Comparison of ENCODE assay signal across 23 cellular contexts in the genomic region with DNA sequence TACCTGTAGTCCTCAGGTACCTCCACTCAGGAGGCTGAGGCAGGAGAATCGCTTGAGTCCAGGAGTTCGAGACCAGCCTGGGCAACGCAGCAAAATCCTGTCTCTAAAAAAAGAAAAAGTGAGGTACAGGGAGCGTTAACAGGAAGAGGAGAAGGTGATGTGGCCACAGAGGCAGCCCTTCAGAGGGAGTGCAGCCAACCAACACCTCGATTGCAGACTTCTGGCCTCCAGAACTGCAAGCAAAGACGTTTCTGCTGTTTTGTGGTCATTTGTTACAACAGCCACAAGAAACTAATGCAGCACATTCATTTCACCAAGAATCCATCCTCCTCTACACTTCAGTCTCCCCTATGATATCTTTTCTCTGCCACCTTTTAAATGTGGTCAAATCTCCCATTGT.
DNase-seq lines count a peak whose midpoint lies in the region; ATAC-seq and TF ChIP-seq lines count a peak whose summit lies in the region.
"Had no signal": no experiment of that assay in that cellular context is flagged by ENCODE, and none has a peak within 500 bp of the region (broad histone marks: within the 10 kb centered on the region; RNA-seq: fewer than 3 reads in every experiment).

No MANE protein-coding gene starts in this region.

- H3K9me3 Mint-ChIP-seq in activated naive CD8-positive, alpha-beta T cell treated with anti-CD3 and anti-CD28 coated beads, Interleukin-2, amount 10 ng/mL, durations not matched to agents 7 days and 5 days, result no peaks in the 10 kb centered on the region
- H3K9me3 Mint-ChIP-seq in activated naive CD8-positive, alpha-beta T cell treated with anti-CD3 and anti-CD28 coated beads for 36 hours, result no peaks in the 10 kb centered on the region
- H3K9me3 Mint-ChIP-seq in immature natural killer cell, result no peaks in the 10 kb centered on the region
- H3K9me3 Mint-ChIP-seq: GM23338 had no signal

- peak overlapping the region; percentile 10 for H3K4me3 ChIP-seq in NB4 (ENCODE audit: low read depth, low read length)
- H3K4me3 ChIP-seq: GM23338, SK-N-MC had no signal

- no peak for TF ChIP-seq CTCF in NB4 (IDR thresholded peaks at IDR 0.05; ENCODE audit: low read depth, low read length)

- DNase-seq in activated naive CD8-positive, alpha-beta T cell treated with anti-CD3 and anti-CD28 coated beads, Interleukin-2, amount 10 ng/mL, durations not matched to agents 7 days and 5 days, result no peak
- no peak for DNase-seq in activated naive CD8-positive, alpha-beta T cell treated with anti-CD3 and anti-CD28 coated beads for 36 hours
- DNase-seq in NB4 (ENCODE audit: low read depth), result peak; percentile 94
- peak in 1 of 3 donors; percentile 36 for DNase-seq in immature natural killer cell
- DNase-seq in NCI-H128 (lab: John Stamatoyannopoulos, UW; ENCODE audit: unreplicated experiment), result no peak
- DNase-seq: Caco-2; CD4-positive, alpha-beta memory T cell; DMS 273 treated with DMSO at 0.1 percent for 48 hours; DMS79 treated with DMSO at 0.1 percent for 48 hours; KBM-7; NCI-H1105 treated with DMSO at 0.1 percent for 48 hours; NCI-H1694; NCI-H2081; NCI-H2171; NCI-H345; NCI-H524; NCI-H774; Right ventricle myocardium superior had no signal

- POLR2A ChIA-PET in activated naive CD8-positive, alpha-beta T cell treated with anti-CD3 and anti-CD28 coated beads, Interleukin-2, amount 10 ng/mL, durations not matched to agents 7 days and 5 days (lab: Charles Lee), result interaction anchor here (2.3 kb wide), 1 partner anchor 19 kb away, joined by 7 read pairs; no protein-coding TSS in a partner anchor

- peak overlapping the region; percentile 73 for H3K27ac Mint-ChIP-seq in activated naive CD8-positive, alpha-beta T cell treated with anti-CD3 and anti-CD28 coated beads, Interleukin-2, amount 10 ng/mL, durations not matched to agents 7 days and 5 days
- H3K27ac Mint-ChIP-seq in activated naive CD8-positive, alpha-beta T cell treated with anti-CD3 and anti-CD28 coated beads for 36 hours, result no peak overlapping the region
- peak overlapping the region in 4 of 6 donors; percentile 1 to 68 (median 40) for H3K27ac Mint-ChIP-seq in immature natural killer cell
- H3K27ac Mint-ChIP-seq: CD4-positive, alpha-beta memory T cell; GM23338 had no signal

- peaks cover 16% of the 10 kb centered on the region for H3K4me1 Mint-ChIP-seq in activated naive CD8-positive, alpha-beta T cell treated with anti-CD3 and anti-CD28 coated beads, Interleukin-2, amount 10 ng/mL, durations not matched to agents 7 days and 5 days
- H3K4me1 Mint-ChIP-seq in activated naive CD8-positive, alpha-beta T cell treated with anti-CD3 and anti-CD28 coated beads for 36 hours, result no peaks in the 10 kb centered on the region
- peaks cover 16% of the 10 kb centered on the region in 2 donors for H3K4me1 Mint-ChIP-seq in immature natural killer cell
- H3K4me1 Mint-ChIP-seq: CD4-positive, alpha-beta memory T cell had no signal

- H3K36me3 Mint-ChIP-seq in activated naive CD8-positive, alpha-beta T cell treated with anti-CD3 and anti-CD28 coated beads, Interleukin-2, amount 10 ng/mL, durations not matched to agents 7 days and 5 days, result no peaks in the 10 kb centered on the region
- no peaks in the 10 kb centered on the region for H3K36me3 Mint-ChIP-seq in activated naive CD8-positive, alpha-beta T cell treated with anti-CD3 and anti-CD28 coated beads for 36 hours
- no peaks in the 10 kb centered on the region for H3K36me3 Mint-ChIP-seq in immature natural killer cell
- H3K36me3 Mint-ChIP-seq: CD4-positive, alpha-beta memory T cell had no signal

- TF ChIP-seq POLR2A in NB4 (IDR thresholded peaks at IDR 0.05; ENCODE audit: extremely low read depth, insufficient read length), result no peak

- peak; percentile 81 for ATAC-seq in activated naive CD8-positive, alpha-beta T cell treated with anti-CD3 and anti-CD28 coated beads, Interleukin-2, amount 10 ng/mL, durations not matched to agents 7 days and 5 days (ENCODE audit: low read depth)
- no peak for ATAC-seq in GM21360 (IDR thresholded peaks at IDR 0.05; ENCODE audit: unreplicated experiment)
- no peak for ATAC-seq in HG02973 (IDR thresholded peaks at IDR 0.05; ENCODE audit: unreplicated experiment)
- ATAC-seq: HCT116 had no signal

- peak overlapping the region; percentile 50 for H3K4me3 Mint-ChIP-seq in activated naive CD8-positive, alpha-beta T cell treated with anti-CD3 and anti-CD28 coated beads, Interleukin-2, amount 10 ng/mL, durations not matched to agents 7 days and 5 days
- H3K4me3 Mint-ChIP-seq in activated naive CD8-positive, alpha-beta T cell treated with anti-CD3 and anti-CD28 coated beads for 36 hours, result no peak overlapping the region
- peak overlapping the region in 4 of 5 donors; percentile 3 to 54 (median 8) for H3K4me3 Mint-ChIP-seq in immature natural killer cell
- H3K4me3 Mint-ChIP-seq: CD4-positive, alpha-beta memory T cell; GM23338 had no signal

- H3K27me3 Mint-ChIP-seq in activated naive CD8-positive, alpha-beta T cell treated with anti-CD3 and anti-CD28 coated beads, Interleukin-2, amount 10 ng/mL, durations not matched to agents 7 days and 5 days, result peaks cover 18% of the 10 kb centered on the region
- H3K27me3 Mint-ChIP-seq in activated naive CD8-positive, alpha-beta T cell treated with anti-CD3 and anti-CD28 coated beads for 36 hours, result no peaks in the 10 kb centered on the region
- H3K27me3 Mint-ChIP-seq in immature natural killer cell (ENCODE audit: low read depth in 3 of 3), result peaks cover 0 to 3% (median 0%) of the 10 kb centered on the region in 3 donors
